In genomic region chr1:45325816-45326506, GRCh38 we compare ENCODE assay signal across 8 cellular contexts.
DNase-seq lines count a peak whose midpoint lies in the region; ATAC-seq and TF ChIP-seq lines count a peak whose summit lies in the region.

No MANE protein-coding gene starts in this region.

- peaks cover 0 to 9% of the 10 kb centered on the region in 2 donors for H3K4me1 Mint-ChIP-seq in effector memory CD8-positive, alpha-beta T cell (ENCODE audit: low read depth in 2 of 2)

- no peak for ATAC-seq in effector memory CD8-positive, alpha-beta T cell (replicated peaks)
- ATAC-seq in HG03108 (IDR thresholded peaks at IDR 0.05; ENCODE audit: unreplicated experiment): no peak
- no peak for ATAC-seq in GM19328 (IDR thresholded peaks at IDR 0.05; ENCODE audit: unreplicated experiment)

- H3K27me3 Mint-ChIP-seq in effector memory CD8-positive, alpha-beta T cell: no peaks in the 10 kb centered on the region

- peaks cover 10% of the 10 kb centered on the region for H3K36me3 Mint-ChIP-seq in effector memory CD8-positive, alpha-beta T cell (ENCODE audit: insufficient read depth)

- peak; percentile 38 for DNase-seq in DMS 273 (lab: John Stamatoyannopoulos, UW; ENCODE audit: unreplicated experiment)
- DNase-seq in DMS 273 treated with DMSO at 0.1 percent for 48 hours (lab: John Stamatoyannopoulos, UW): no peak
- peak; percentile 4 for DNase-seq in NCI-H69 (lab: John Stamatoyannopoulos, UW)
- no peak for DNase-seq in effector memory CD8-positive, alpha-beta T cell
- DNase-seq in retinal pigment epithelial cell (ENCODE audit: low read depth): no peak
- no peak for DNase-seq in MV-4-11 (lab: John Stamatoyannopoulos, UW)

- H3K27ac Mint-ChIP-seq in effector memory CD8-positive, alpha-beta T cell: peak overlapping the region in 1 of 2 donors; percentile 44

- H3K4me3 Mint-ChIP-seq in effector memory CD8-positive, alpha-beta T cell: peak overlapping the region; percentile 77 to 81

- no peaks in the 10 kb centered on the region for H3K9me3 Mint-ChIP-seq in effector memory CD8-positive, alpha-beta T cell

- peak overlapping the region; percentile 38 for H3K4me3 ChIP-seq in retinal pigment epithelial cell (ENCODE audit: low read length)

- no peak for TF ChIP-seq CTCF in retinal pigment epithelial cell (conservative IDR thresholded peaks at IDR 0.05; ENCODE audit: low read depth, low read length)

Comparison
In these comparisons a context has a peak if more than half of its experiments do, and no peak if none do; other contexts are left out.
1. DNase-seq: peak in DMS 273 (single experiment) and NCI-H69 (single experiment); none in DMS 273 treated with DMSO at 0.1 percent for 48 hours (single experiment), effector memory CD8-positive, alpha-beta T cell (0 of 3), retinal pigment epithelial cell (single experiment) and MV-4-11 (single experiment).